Comparison of ENCODE assay signal across 1 cellular context in the genomic region with DNA sequence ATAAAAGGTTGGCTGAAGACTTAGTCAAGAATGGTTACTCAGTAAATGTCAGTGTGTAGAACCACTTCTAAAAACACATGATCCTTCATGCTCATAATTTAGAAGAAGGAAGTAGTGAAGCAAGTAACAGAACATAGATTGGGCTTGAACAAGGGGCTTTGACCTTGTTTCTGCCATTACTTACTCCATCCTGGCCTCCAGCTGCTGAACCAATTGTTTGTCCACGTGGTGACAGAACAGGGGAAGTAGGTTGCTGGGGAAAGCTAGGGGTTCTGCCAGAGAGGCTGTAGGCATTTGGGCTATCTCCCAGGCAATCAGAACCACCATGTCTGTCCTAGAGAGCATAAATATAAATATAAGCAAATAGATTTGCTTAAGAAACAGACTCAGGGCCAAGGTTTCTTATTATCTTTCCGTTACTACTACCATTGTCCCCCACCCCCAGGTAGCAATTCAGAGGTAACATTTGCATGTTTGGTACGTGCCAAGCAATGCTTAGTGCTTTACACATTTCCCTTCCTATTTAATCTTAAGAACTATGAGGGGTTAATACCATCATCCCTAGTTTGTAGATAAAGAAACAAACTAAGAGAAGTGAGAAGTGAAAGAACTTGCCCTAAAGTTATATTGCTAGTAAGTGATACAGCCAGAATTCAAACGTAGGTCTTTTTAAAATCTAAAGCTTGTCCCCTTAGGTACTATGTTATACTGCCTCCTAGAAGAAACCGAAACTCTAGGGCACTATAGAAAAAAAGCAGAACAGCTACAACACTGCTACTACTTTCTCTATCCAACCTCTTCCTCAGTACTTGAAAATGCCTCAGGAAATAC.
TF ChIP-seq lines count a peak whose summit lies in the region.

No MANE protein-coding gene starts in this region.

TF ChIP-seq in GM12878, 131 proteins besides CTCF, POLR2A, EP300 and RAD21 (continued from another document):
- TF ChIP-seq, protein P1, sequence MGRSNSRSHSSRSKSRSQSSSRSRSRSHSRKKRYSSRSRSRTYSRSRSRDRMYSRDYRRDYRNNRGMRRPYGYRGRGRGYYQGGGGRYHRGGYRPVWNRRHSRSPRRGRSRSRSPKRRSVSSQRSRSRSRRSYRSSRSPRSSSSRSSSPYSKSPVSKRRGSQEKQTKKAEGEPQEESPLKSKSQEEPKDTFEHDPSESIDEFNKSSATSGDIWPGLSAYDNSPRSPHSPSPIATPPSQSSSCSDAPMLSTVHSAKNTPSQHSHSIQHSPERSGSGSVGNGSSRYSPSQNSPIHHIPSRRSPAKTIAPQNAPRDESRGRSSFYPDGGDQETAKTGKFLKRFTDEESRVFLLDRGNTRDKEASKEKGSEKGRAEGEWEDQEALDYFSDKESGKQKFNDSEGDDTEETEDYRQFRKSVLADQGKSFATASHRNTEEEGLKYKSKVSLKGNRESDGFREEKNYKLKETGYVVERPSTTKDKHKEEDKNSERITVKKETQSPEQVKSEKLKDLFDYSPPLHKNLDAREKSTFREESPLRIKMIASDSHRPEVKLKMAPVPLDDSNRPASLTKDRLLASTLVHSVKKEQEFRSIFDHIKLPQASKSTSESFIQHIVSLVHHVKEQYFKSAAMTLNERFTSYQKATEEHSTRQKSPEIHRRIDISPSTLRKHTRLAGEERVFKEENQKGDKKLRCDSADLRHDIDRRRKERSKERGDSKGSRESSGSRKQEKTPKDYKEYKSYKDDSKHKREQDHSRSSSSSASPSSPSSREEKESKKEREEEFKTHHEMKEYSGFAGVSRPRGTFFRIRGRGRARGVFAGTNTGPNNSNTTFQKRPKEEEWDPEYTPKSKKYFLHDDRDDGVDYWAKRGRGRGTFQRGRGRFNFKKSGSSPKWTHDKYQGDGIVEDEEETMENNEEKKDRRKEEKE (IDR thresholded peaks at IDR 0.05) = peak; percentile 67; the same call in 1 of the 2 replicates
- TF ChIP-seq, protein P2, sequence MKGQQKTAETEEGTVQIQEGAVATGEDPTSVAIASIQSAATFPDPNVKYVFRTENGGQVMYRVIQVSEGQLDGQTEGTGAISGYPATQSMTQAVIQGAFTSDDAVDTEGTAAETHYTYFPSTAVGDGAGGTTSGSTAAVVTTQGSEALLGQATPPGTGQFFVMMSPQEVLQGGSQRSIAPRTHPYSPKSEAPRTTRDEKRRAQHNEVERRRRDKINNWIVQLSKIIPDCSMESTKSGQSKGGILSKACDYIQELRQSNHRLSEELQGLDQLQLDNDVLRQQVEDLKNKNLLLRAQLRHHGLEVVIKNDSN (IDR thresholded peaks at IDR 0.05; ENCODE audit: borderline replicate concordance, extremely low read length, insufficient read depth, low read depth, low read length) = peak; percentile 44
